Comparison of ENCODE assay signal across 16 cellular contexts in the genomic region with DNA sequence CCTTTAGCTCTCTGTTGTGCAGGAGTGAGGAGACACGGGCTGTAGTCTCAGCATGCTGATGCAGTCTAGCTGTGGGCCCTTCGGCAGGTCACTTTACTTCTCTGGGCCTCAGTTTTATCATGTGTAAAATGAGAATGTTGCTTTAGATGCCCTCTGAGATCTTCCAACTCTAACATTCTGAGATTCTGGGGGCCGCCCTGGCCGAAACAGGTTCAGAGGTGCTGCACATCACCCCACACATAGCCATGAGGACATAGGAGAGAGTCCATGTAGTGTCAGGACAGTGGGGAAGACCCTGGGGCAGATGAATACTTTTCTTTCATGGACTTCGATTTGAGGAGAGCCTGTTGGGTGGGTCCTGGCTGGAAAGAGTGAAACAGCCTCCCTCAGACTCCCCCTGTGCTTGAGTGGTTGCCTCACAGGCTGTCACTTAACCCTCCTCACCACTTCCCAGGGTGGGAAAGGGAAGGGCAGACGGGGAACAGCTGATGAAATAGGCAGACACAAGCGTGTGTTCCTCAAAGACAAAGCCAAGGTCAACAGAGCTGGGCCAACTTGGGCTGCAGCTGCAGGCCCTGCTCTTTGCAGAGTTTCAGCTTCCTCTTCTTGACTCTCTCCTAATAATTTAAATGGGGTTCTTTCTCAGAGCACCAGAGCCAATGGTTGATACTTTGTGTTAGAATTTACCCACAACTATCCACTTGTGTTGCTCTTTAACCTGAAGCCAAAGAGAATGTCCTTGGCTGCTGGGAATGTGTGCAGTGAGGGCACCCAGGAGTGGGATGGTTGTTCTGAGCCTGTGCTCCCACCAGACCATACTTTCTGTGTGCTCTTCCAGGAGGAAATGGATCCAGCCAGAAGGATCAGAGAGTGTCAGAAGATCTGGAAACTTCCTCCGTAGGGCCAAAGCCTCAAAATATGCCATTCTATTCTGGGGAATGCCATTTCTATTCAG. TPM values are rescaled to one million over a fixed set of nuclear protein-coding genes. Genes with fewer than 3 reads are reported as not detected.
A peak's percentile ranks its signal among the peaks of the same experiment; 100 is the strongest.
DNase-seq lines count a peak whose midpoint lies in the region; ATAC-seq, FAIRE-seq and TF ChIP-seq lines count a peak whose summit lies in the region.
"Had no signal": no experiment of that assay in that cellular context is flagged by ENCODE, and none has a peak within 500 bp of the region (broad histone marks: within the 10 kb centered on the region; RNA-seq: fewer than 3 reads in every experiment).

No MANE protein-coding gene starts in this region.

- DNase-seq in NB4 (ENCODE audit: low read depth) (peak; percentile 98), astrocyte of the spinal cord (ENCODE audit: low read depth, low spot score) (peak; percentile 40), lower lobe of right lung (peak; percentile 56), GM12892 (ENCODE audit: insufficient read length) (no peak)
- no peak for DNase-seq in activated CD4-positive, alpha-beta T cell treated with anti-CD3 and anti-CD28 coated beads, Interleukin-2, amount 50 U/mL, for 48 hours
- DNase-seq: activated CD4-positive, alpha-beta T cell treated with anti-CD3 and anti-CD28 coated beads, Interleukin-2, amount 50 U/mL, for 1 hour; DMS79 treated with DMSO at 0.1 percent for 48 hours; H9; NCI-H1436; NCI-H82 had no signal

- FAIRE-seq in GM12892 (lab: Jason Lieb, UNC): no peak
- FAIRE-seq: GM12878, HTR-8/SVneo had no signal

- TF ChIP-seq CTCF in NB4 (IDR thresholded peaks at IDR 0.05; ENCODE audit: low read depth, low read length) (no peak), astrocyte of the spinal cord (IDR thresholded peaks at IDR 0.05; ENCODE audit: low read depth, low read length) (no peak), lower lobe of right lung (IDR thresholded peaks at IDR 0.05) (no peak)

- peak overlapping the region in 7 of 11 experiments; percentile 30 to 69 (median 54); a peak in 11 of 22 replicates for H3K9ac ChIP-seq in BLaER1 treated with 17β-estradiol and CSF1 and Interleukin-3, amounts not matched to agents 10 nM and 100 nM

- no peaks in the 10 kb centered on the region for H3K27me3 ChIP-seq in BLaER1 treated with 17β-estradiol and CSF1 and Interleukin-3, amounts not matched to agents 10 nM and 100 nM
- no peaks in the 10 kb centered on the region for H3K27me3 ChIP-seq in lower lobe of right lung (ENCODE audit: low read depth)

- no peaks in the 10 kb centered on the region for H4K20me1 ChIP-seq in BLaER1 treated with 17β-estradiol and CSF1 and Interleukin-3, amounts not matched to agents 10 nM and 100 nM

- peak overlapping the region in 8 of 11 experiments; percentile 2 to 86 (median 78); a peak in 15 of 22 replicates for H3K4me2 ChIP-seq in BLaER1 treated with 17β-estradiol and CSF1 and Interleukin-3, amounts not matched to agents 10 nM and 100 nM

- peak in 1 of 2 donors; percentile 47 for ATAC-seq in lower lobe of right lung
- no peak for ATAC-seq in HG03432 (IDR thresholded peaks at IDR 0.05; ENCODE audit: unreplicated experiment)
- ATAC-seq in HG02885 (IDR thresholded peaks at IDR 0.05; ENCODE audit: poor library complexity, unreplicated experiment): no peak
- ATAC-seq: GM12878; stimulated activated effector memory CD8-positive, alpha-beta T cell treated with anti-CD3 and anti-CD28 coated beads, Interleukin-12 subunit alpha, Interleukin-12 subunit beta, amount 100 ng/mL, for 72 hours had no signal

- H3K4me3 ChIP-seq in BLaER1 treated with 17β-estradiol and CSF1 and Interleukin-3, amounts not matched to agents 10 nM and 100 nM: no peak overlapping the region
- no peak overlapping the region for H3K4me3 ChIP-seq in NB4 (ENCODE audit: low read depth, low read length)
- no peak overlapping the region for H3K4me3 ChIP-seq in astrocyte of the spinal cord (ENCODE audit: low read depth, low read length)
- no peak overlapping the region for H3K4me3 ChIP-seq in lower lobe of right lung
- H3K4me3 ChIP-seq: GM12878 had no signal

- peak overlapping the region in 9 of 11 experiments; percentile 10 to 83 (median 74); a peak in 16 of 22 replicates for H3K27ac ChIP-seq in BLaER1 treated with 17β-estradiol and CSF1 and Interleukin-3, amounts not matched to agents 10 nM and 100 nM
- no peak overlapping the region for H3K27ac ChIP-seq in lower lobe of right lung

- no peaks in the 10 kb centered on the region for H3K9me3 ChIP-seq in BLaER1 treated with 17β-estradiol and CSF1 and Interleukin-3, amounts not matched to agents 10 nM and 100 nM (replicated peaks in 1 of 11)
- no peaks in the 10 kb centered on the region for H3K9me3 ChIP-seq in lower lobe of right lung

- H3K36me3 ChIP-seq in BLaER1 treated with 17β-estradiol and CSF1 and Interleukin-3, amounts not matched to agents 10 nM and 100 nM: no peaks in the 10 kb centered on the region
- no peaks in the 10 kb centered on the region for H3K36me3 ChIP-seq in lower lobe of right lung

- peaks cover 0 to 79% (median 37%) of the 10 kb centered on the region in 10 experiments; a peak in 14 of 20 replicates for H3K4me1 ChIP-seq in BLaER1 treated with 17β-estradiol and CSF1 and Interleukin-3, amounts not matched to agents 10 nM and 100 nM
- peaks cover 9% of the 10 kb centered on the region for H3K4me1 ChIP-seq in lower lobe of right lung

- intact Hi-C loops in lower lobe of right lung (cut with DNase I): no loop called here

- TF ChIP-seq POLR2A in NB4 (IDR thresholded peaks at IDR 0.05; ENCODE audit: extremely low read depth, insufficient read length): no peak
- no peak for TF ChIP-seq POLR2A in GM12892 (IDR thresholded peaks at IDR 0.05; ENCODE audit: low read depth, low read length)

- in situ Hi-C loops in astrocyte of the spinal cord (cut with HindIII; ENCODE audit: low sequenced_read_pairs): no loop called here

RNA-seq across cellular contexts. Expression of gene MRPL33, which starts 14.7 kb away (rescaled TPM):
- 93.3 TPM for total RNA-seq in lower lobe of right lung
- polyA plus RNA-seq in GM12892 (2012; ENCODE audit: missing spikeins): 128 TPM

Comparison
In these comparisons a context has a peak if more than half of its experiments do, and no peak if none do; other contexts are left out.
1. DNase-seq: peak in NB4 (single experiment), astrocyte of the spinal cord (single experiment) and lower lobe of right lung (single experiment); none in GM12892 (single experiment) and activated CD4-positive, alpha-beta T cell treated with anti-CD3 and anti-CD28 coated beads, Interleukin-2, amount 50 U/mL, for 48 hours (0 of 2).